In the genomic region with DNA sequence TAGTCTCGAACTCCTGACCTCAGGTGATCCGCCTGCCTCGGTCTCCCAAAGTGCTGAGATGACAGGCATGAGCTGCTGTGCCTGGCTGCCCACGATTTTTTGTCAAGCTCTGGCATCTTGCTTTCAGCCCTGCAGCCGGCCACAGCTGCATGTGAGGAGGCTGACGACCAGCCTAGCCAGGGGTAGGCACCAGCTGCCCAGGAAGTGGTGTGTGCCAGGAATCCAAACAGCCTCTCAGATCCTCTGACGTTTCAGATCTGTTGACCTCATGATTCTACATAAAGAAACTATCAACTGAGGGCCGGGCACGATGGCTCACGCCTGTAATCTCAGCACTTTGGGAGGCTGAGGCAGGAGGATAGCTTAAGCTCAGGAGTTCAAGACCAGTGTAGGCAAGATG, we compare ENCODE assay signal across 21 cellular contexts. TPM values are rescaled to one million over a fixed set of nuclear protein-coding genes. Genes with fewer than 3 reads are reported as not detected.
A peak's percentile ranks its signal among the peaks of the same experiment; 100 is the strongest.
DNase-seq lines count a peak whose midpoint lies in the region; ATAC-seq, FAIRE-seq and TF ChIP-seq lines count a peak whose summit lies in the region.
"Had no signal": no experiment of that assay in that cellular context is flagged by ENCODE, and none has a peak within 500 bp of the region (broad histone marks: within the 10 kb centered on the region; RNA-seq: fewer than 3 reads in every experiment).

No MANE protein-coding gene starts in this region.

- H3K36me3 ChIP-seq in kidney (ENCODE audit: control insufficient read depth in 1 of 2, insufficient read depth in 2 of 2, low read length in 2 of 2) = peaks cover 13 to 18% of the 10 kb centered on the region in 2 donors
- H3K36me3 ChIP-seq: ovary had no signal

- peaks cover 9 to 23% of the 10 kb centered on the region in 2 donors for H3K4me1 ChIP-seq in kidney (ENCODE audit: control insufficient read depth in 1 of 2, insufficient read depth in 1 of 2, low read depth in 1 of 2, low read length in 2 of 2)

- DNase-seq in left ventricle myocardium superior (peak; percentile 20), left cardiac atrium (no peak), RPMI7951 (ENCODE audit: low read depth) (peak; percentile 71), fibroblast of peridontal ligament (ENCODE audit: extremely low read depth) (peak; percentile 61), kidney (no peak), NCI-H2107 treated with DMSO at 0.1 percent for 48 hours (lab: John Stamatoyannopoulos, UW; ENCODE audit: unreplicated experiment) (no peak), D721Med (ENCODE audit: insufficient read length, low spot score) (no peak)
- DNase-seq: ACHN; activated naive CD4-positive, alpha-beta T cell; Caco-2; colonic mucosa; erythroblast; KG1; NCI-H1436 treated with DMSO at 0.1 percent for 48 hours; ovary; T-helper 17 cell; upper lobe of right lung had no signal

- intact Hi-C loops in left ventricle myocardium superior (cut with micrococcal nuclease) (no loop called here), left cardiac atrium (cut with DNase I) (loop anchor here (5.0 to 10.0 kb wide), 2 partner anchors 45 to 47 kb away; partner anchors contain the start of gene SET (in 1 of the 2)), kidney (cut with DNase I) (no loop called here)

- no peak overlapping the region for H3K9ac ChIP-seq in kidney (ENCODE audit: low read length in 2 of 2)

- no peak overlapping the region for H3K4me3 ChIP-seq in kidney (ENCODE audit: low read length in 2 of 2)
- H3K4me3 ChIP-seq: colonic mucosa, ovary, smooth muscle cell, upper lobe of right lung had no signal

- ATAC-seq in left ventricle myocardium superior (no peak), left cardiac atrium (no peak), GM21447 (IDR thresholded peaks at IDR 0.05; ENCODE audit: unreplicated experiment) (no peak)
- ATAC-seq: activated CD4-positive, CD25-positive, alpha-beta regulatory T cell treated with anti-CD3 and anti-CD28 coated beads, Interleukin-2, amount 50 U/mL, for 24 hours; stimulated activated memory B cell treated with anti-CD40 and anti-IgM and Interleukin-4, amounts not matched to agents 10 μg/mL and 1 μg/mL and 100 μg/mL, for 72 hours; T-helper 17 cell; upper lobe of right lung had no signal

- H3K27ac ChIP-seq in kidney (ENCODE audit: low read depth in 2 of 2, low read length in 2 of 2) = no peak overlapping the region
- H3K27ac ChIP-seq: colonic mucosa, ovary, upper lobe of right lung had no signal

- TF ChIP-seq CTCF in kidney (IDR thresholded peaks at IDR 0.05; ENCODE audit: borderline replicate concordance, extremely low read depth, insufficient read depth) (no peak), D721Med (IDR thresholded peaks at IDR 0.05; ENCODE audit: insufficient read depth, missing control alignments) (no peak)

- FAIRE-seq in kidney (lab: Jason Lieb, UNC) = no peak
- FAIRE-seq in D721Med (lab: Jason Lieb, UNC) = no peak

- H3K9me3 ChIP-seq in kidney (ENCODE audit: control insufficient read depth in 1 of 2, low read length in 2 of 2) = no peaks in the 10 kb centered on the region
- H3K9me3 ChIP-seq: Caco-2, colonic mucosa, ovary, upper lobe of right lung had no signal

RNA-seq across cellular contexts. Expression of gene DYNC2I2, which starts 19.0 kb away (rescaled TPM):
- total RNA-seq in left ventricle myocardium superior (36.8 TPM), left cardiac atrium (10 to 100 TPM; 12.8 to 20.3 TPM), kidney (76.6 TPM)
- total RNA-seq in RPMI7951 (2014; rRNA removed; shearing (Covaris generic)) = 81.0 and 116 TPM in 2 replicates
- 98.6 TPM for polyA plus RNA-seq in kidney (ENCODE audit: insufficient read depth, low read depth, low replicate concordance)

RNA-seq across cellular contexts. Expression of gene SET, which starts 51.4 kb away (rescaled TPM):
- total RNA-seq in left ventricle myocardium superior = 201 TPM
- total RNA-seq in left cardiac atrium = 100 to 1,000 TPM; 158 to 191 TPM
- 266 and 329 TPM in 2 replicates for total RNA-seq in RPMI7951 (2014; rRNA removed; shearing (Covaris generic))
- total RNA-seq in kidney = 247 TPM
- 127 TPM for polyA plus RNA-seq in kidney (ENCODE audit: insufficient read depth, low read depth, low replicate concordance)

Comparison
In these comparisons a context has a peak if more than half of its experiments do, and no peak if none do; other contexts are left out.
1. DNase-seq: peak in left ventricle myocardium superior (single experiment), RPMI7951 (single experiment) and fibroblast of peridontal ligament (single experiment); none in left cardiac atrium (single experiment), kidney (single experiment), NCI-H2107 treated with DMSO at 0.1 percent for 48 hours (single experiment) and D721Med (single experiment).
2. intact Hi-C loops: an anchor here in left cardiac atrium (5.0 to 10.0 kb wide); none called in left ventricle myocardium superior and kidney.